ENCODE assay signal across 18 cellular contexts in genomic region chr6:169204167-169204566, GRCh38. TPM values are rescaled to one million over a fixed set of nuclear protein-coding genes. Genes with fewer than 3 reads are reported as not detected.
DNase-seq lines count a peak whose midpoint lies in the region; ATAC-seq and TF ChIP-seq lines count a peak whose summit lies in the region.
"Had no signal": no experiment of that assay in that cellular context is flagged by ENCODE, and none has a peak within 500 bp of the region (broad histone marks: within the 10 kb centered on the region; RNA-seq: fewer than 3 reads in every experiment).

No MANE protein-coding gene starts in this region.

- H3K27ac ChIP-seq in SK-N-SH (ENCODE audit: low read depth in 2 of 2, low read length in 1 of 2), result no peak overlapping the region
- no peak overlapping the region; the same call in 1 of the 2 replicates for H3K27ac ChIP-seq in OCI-LY3 (ENCODE audit: low read length)
- H3K27ac ChIP-seq: 22Rv1, A549, BLaER1 had no signal

- H3K9me3 ChIP-seq in SK-N-SH (peaks cover 13% of the 10 kb centered on the region), OCI-LY3 (ENCODE audit: insufficient read depth, low read length) (0 out of 2 replicates have a peak, but pooled peaks cover 5% of the 10 kb centered on the region)
- H3K9me3 ChIP-seq: A549 had no signal

- no peak overlapping the region for H3K4me3 ChIP-seq in SK-N-SH (ENCODE audit: low read depth in 2 of 2, low read length in 1 of 2)
- no peak overlapping the region for H3K4me3 ChIP-seq in OCI-LY3 (ENCODE audit: low read length)
- H3K4me3 ChIP-seq: A549, BLaER1, GM23338 had no signal

- no peaks in the 10 kb centered on the region; a peak in 1 of 4 replicates for H3K4me1 ChIP-seq in SK-N-SH (ENCODE audit: control insufficient read depth in 1 of 2, insufficient read depth in 2 of 2, low read depth in 1 of 2, low read length in 1 of 2)
- H3K4me1 ChIP-seq in OCI-LY3 (ENCODE audit: low read length), result peaks cover 19% of the 10 kb centered on the region
- H3K4me1 ChIP-seq: A549 had no signal

- no peaks in the 10 kb centered on the region for H3F3A ChIP-seq in SK-N-SH (replicated peaks; ENCODE audit: insufficient read depth)

- H3K79me2 ChIP-seq in SK-N-SH (ENCODE audit: insufficient read depth) (no peaks in the 10 kb centered on the region), OCI-LY3 (ENCODE audit: low read length) (no peaks in the 10 kb centered on the region)

- H3K4me2 ChIP-seq in SK-N-SH, result no peak overlapping the region
- peak overlapping the region; percentile 3; the same call in 1 of the 2 replicates for H3K4me2 ChIP-seq in OCI-LY3 (ENCODE audit: low read length)
- H3K4me2 ChIP-seq: A549, BLaER1, GM23338 had no signal

- H3K9me3 Mint-ChIP-seq in neural crest cell, result peaks cover 6% of the 10 kb centered on the region

- POLR2A ChIA-PET in SK-N-SH (lab: Yijun Ruan, JAX), result no interaction called here

- ATAC-seq in SK-N-SH treated with all-trans-retinoic acid at 6 μM for 48 hours (no peak), HG03045 (IDR thresholded peaks at IDR 0.05; ENCODE audit: unreplicated experiment) (no peak)
- ATAC-seq: A549, GM23338 had no signal

- no peaks in the 10 kb centered on the region for H3K9me2 ChIP-seq in SK-N-SH

- TF ChIP-seq EP300 in SK-N-SH (IDR thresholded peaks at IDR 0.05; ENCODE audit: borderline replicate concordance in 1 of 2, low read depth in 1 of 2, low read length in 1 of 2), result no peak

- peaks cover 4% of the 10 kb centered on the region for H3K36me3 Mint-ChIP-seq in neural crest cell (ENCODE audit: low read depth)

- H2AFZ ChIP-seq in SK-N-SH (ENCODE audit: low read depth) (no peak overlapping the region), OCI-LY3 (ENCODE audit: low read depth, low read length) (no peak overlapping the region)
- H2AFZ ChIP-seq: GM23338 had no signal

- no peaks in the 10 kb centered on the region for H3K4me1 Mint-ChIP-seq in neural crest cell
- H3K4me1 Mint-ChIP-seq: CD14-positive monocyte, GM23338 had no signal

- TF ChIP-seq CTCF in SK-N-SH (IDR thresholded peaks at IDR 0.05) (no peak), OCI-LY3 (IDR thresholded peaks at IDR 0.05; ENCODE audit: low read depth, low read length) (no peak), neural crest cell (conservative IDR thresholded peaks at IDR 0.05) (no peak), GM20000 (IDR thresholded peaks at IDR 0.05; ENCODE audit: extremely low read depth, missing control alignments) (no peak)

- no peak for TF ChIP-seq RAD21 in SK-N-SH (IDR thresholded peaks at IDR 0.05; ENCODE audit: low read length)

- H3K27me3 Mint-ChIP-seq in neural crest cell (ENCODE audit: low read depth), result no peaks in the 10 kb centered on the region

- DNase-seq in SK-N-SH (no peak), neural crest cell (ENCODE audit: low read depth, low spot score) (no peak), GM20000 (ENCODE audit: low spot score) (no peak)
- DNase-seq in activated naive CD4-positive, alpha-beta T cell treated with Interleukin-2 at 50 U/mL for 16 hours, result no peak
- DNase-seq: CD4-positive, alpha-beta memory T cell; DMS153; DMS79; GF-D8; HCEC 1CT had no signal

- H4K20me1 ChIP-seq in SK-N-SH (ENCODE audit: insufficient read depth) (no peaks in the 10 kb centered on the region), OCI-LY3 (ENCODE audit: insufficient read depth, low read length) (no peaks in the 10 kb centered on the region)
- H4K20me1 ChIP-seq: BLaER1 had no signal

- peak overlapping the region; percentile 71 for H3K27ac Mint-ChIP-seq in neural crest cell (ENCODE audit: unreplicated experiment)
- H3K27ac Mint-ChIP-seq: CD14-positive monocyte; CD4-positive, alpha-beta memory T cell; GM23338; IgD-negative memory B cell had no signal

- 21% methylated on average over 2 of the region's 2 CpGs for WGBS in SK-N-SH (ENCODE audit: low lambda C conversion rate)

- CTCF ChIA-PET in SK-N-SH (lab: Yijun Ruan, JAX), result no interaction called here

- no peak overlapping the region for H3K9ac ChIP-seq in SK-N-SH
- no peak overlapping the region for H3K9ac ChIP-seq in OCI-LY3 (ENCODE audit: low read length)
- H3K9ac ChIP-seq: BLaER1 had no signal

- H3K36me3 ChIP-seq in SK-N-SH (replicated peaks in 1 of 2; ENCODE audit: control insufficient read depth in 1 of 2, insufficient read depth in 2 of 2, low read length in 1 of 2), result no peaks in the 10 kb centered on the region
- H3K36me3 ChIP-seq in OCI-LY3 (replicated peaks; ENCODE audit: low read depth, low read length), result no peaks in the 10 kb centered on the region
- H3K36me3 ChIP-seq: BLaER1 had no signal

- H3K27me3 ChIP-seq in SK-N-SH (ENCODE audit: insufficient read depth), result no peaks in the 10 kb centered on the region
- no peaks in the 10 kb centered on the region for H3K27me3 ChIP-seq in OCI-LY3 (ENCODE audit: low read depth, low read length)
- H3K27me3 ChIP-seq: BLaER1 had no signal

- H3K4me3 Mint-ChIP-seq in neural crest cell, result no peak overlapping the region
- H3K4me3 Mint-ChIP-seq: CD14-positive monocyte; CD4-positive, alpha-beta memory T cell; GM23338; IgD-negative memory B cell had no signal

TF ChIP-seq in SK-N-SH, 30 proteins besides CTCF, POLR2A, EP300 and RAD21:
- TF ChIP-seq TCF12 (IDR thresholded peaks at IDR 0.05), result 0 out of 2 replicates have a peak, but pooled peaks have one; percentile 14
- TF ChIP-seq TEAD4 (IDR thresholded peaks at IDR 0.05; ENCODE audit: borderline replicate concordance, insufficient read depth), result no peak
- no peak for TF ChIP-seq EZH2phosphoT487 (IDR thresholded peaks at IDR 0.05; ENCODE audit: borderline replicate concordance, low read depth)
- TF ChIP-seq USF1 (IDR thresholded peaks at IDR 0.05; ENCODE audit: borderline replicate concordance, low read depth), result no peak
TF ChIP-seq in SK-N-SH: peak in this region for 1.

TF ChIP-seq in SK-N-SH treated with all-trans-retinoic acid at 6 μM for 48 hours, 23 proteins besides CTCF, POLR2A, EP300 and RAD21 (continues in another document):
- TF ChIP-seq RARB (CRISPR knock-in tag; IDR thresholded peaks at IDR 0.05), result no peak
- TF ChIP-seq, protein P1, sequence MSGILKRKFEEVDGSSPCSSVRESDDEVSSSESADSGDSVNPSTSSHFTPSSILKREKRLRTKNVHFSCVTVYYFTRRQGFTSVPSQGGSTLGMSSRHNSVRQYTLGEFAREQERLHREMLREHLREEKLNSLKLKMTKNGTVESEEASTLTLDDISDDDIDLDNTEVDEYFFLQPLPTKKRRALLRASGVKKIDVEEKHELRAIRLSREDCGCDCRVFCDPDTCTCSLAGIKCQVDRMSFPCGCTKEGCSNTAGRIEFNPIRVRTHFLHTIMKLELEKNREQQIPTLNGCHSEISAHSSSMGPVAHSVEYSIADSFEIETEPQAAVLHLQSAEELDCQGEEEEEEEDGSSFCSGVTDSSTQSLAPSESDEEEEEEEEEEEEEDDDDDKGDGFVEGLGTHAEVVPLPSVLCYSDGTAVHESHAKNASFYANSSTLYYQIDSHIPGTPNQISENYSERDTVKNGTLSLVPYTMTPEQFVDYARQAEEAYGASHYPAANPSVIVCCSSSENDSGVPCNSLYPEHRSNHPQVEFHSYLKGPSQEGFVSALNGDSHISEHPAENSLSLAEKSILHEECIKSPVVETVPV (CRISPR knock-in tag; IDR thresholded peaks at IDR 0.05), result no peak
- no peak for TF ChIP-seq ZFP3 (CRISPR knock-in tag; IDR thresholded peaks at IDR 0.05)
- TF ChIP-seq, protein P2, sequence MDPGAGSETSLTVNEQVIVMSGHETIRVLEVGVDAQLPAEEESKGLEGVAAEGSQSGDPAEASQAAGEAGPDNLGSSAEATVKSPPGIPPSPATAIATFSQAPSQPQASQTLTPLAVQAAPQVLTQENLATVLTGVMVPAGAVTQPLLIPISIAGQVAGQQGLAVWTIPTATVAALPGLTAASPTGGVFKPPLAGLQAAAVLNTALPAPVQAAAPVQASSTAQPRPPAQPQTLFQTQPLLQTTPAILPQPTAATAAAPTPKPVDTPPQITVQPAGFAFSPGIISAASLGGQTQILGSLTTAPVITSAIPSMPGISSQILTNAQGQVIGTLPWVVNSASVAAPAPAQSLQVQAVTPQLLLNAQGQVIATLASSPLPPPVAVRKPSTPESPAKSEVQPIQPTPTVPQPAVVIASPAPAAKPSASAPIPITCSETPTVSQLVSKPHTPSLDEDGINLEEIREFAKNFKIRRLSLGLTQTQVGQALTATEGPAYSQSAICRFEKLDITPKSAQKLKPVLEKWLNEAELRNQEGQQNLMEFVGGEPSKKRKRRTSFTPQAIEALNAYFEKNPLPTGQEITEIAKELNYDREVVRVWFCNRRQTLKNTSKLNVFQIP (CRISPR knock-in tag; IDR thresholded peaks at IDR 0.05; ENCODE audit: borderline replicate concordance, low read depth), result no peak
- TF ChIP-seq PPARA (CRISPR knock-in tag; IDR thresholded peaks at IDR 0.05; ENCODE audit: borderline replicate concordance), result no peak
- TF ChIP-seq, protein P3, sequence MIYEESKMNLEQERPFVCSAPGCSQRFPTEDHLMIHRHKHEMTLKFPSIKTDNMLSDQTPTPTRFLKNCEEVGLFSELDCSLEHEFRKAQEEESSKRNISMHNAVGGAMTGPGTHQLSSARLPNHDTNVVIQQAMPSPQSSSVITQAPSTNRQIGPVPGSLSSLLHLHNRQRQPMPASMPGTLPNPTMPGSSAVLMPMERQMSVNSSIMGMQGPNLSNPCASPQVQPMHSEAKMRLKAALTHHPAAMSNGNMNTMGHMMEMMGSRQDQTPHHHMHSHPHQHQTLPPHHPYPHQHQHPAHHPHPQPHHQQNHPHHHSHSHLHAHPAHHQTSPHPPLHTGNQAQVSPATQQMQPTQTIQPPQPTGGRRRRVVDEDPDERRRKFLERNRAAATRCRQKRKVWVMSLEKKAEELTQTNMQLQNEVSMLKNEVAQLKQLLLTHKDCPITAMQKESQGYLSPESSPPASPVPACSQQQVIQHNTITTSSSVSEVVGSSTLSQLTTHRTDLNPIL (CRISPR knock-in tag; IDR thresholded peaks at IDR 0.05; ENCODE audit: low read depth), result no peak
- TF ChIP-seq ZNF70 (CRISPR knock-in tag; IDR thresholded peaks at IDR 0.05), result no peak
- no peak for TF ChIP-seq TOX (CRISPR knock-in tag; IDR thresholded peaks at IDR 0.05; ENCODE audit: borderline replicate concordance)
- TF ChIP-seq SNAI2 (CRISPR knock-in tag; IDR thresholded peaks at IDR 0.05), result no peak
- TF ChIP-seq TCF4 (CRISPR knock-in tag; IDR thresholded peaks at IDR 0.05; ENCODE audit: borderline replicate concordance), result no peak
- TF ChIP-seq OSR1 (CRISPR knock-in tag; IDR thresholded peaks at IDR 0.05), result no peak
- TF ChIP-seq ESRRG (CRISPR knock-in tag; IDR thresholded peaks at IDR 0.05), result no peak

RNA-seq across cellular contexts. Expression of gene THBS2, which starts 49.5 kb away (rescaled TPM):
- 105 and 166 TPM in 2 replicates for polyA plus RNA-seq in SK-N-SH (2012; rRNA removed)
- polyA plus RNA-seq in SK-N-SH (2012; cell fraction: cytosol; rRNA removed), result 65.3 and 85.1 TPM in 2 replicates
- 172 and 184 TPM in 2 replicates for polyA plus RNA-seq in SK-N-SH (2012; cell fraction: nucleus; rRNA removed)
- 0.39 and 1.3 TPM in 2 replicates for total RNA-seq in neural crest cell
- total RNA-seq: CD4-positive, alpha-beta memory T cell had no signal
